Comparison of ENCODE assay signal across 18 cellular contexts in the genomic region with DNA sequence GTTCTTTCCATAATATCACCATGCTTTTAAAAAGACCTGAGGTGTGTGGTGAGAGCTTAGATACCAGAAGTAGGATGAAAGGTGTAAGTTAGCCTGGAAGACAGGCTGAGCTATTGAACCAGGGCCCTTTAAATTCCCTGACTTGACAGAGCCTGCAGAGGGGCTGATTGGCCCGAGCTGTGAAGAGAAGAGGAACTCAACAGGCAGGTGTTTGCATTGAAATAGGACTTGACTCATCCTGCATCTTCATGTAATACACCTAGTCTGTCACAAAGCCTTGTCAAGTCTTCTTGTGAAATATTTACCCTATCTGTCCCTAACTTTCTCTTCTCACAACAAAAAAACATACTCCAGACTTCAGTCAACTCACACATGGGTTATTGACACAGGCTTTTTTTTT. TPM values are rescaled to one million over a fixed set of nuclear protein-coding genes. Genes with fewer than 3 reads are reported as not detected.
"Had no signal": no experiment of that assay in that cellular context is flagged by ENCODE, and none has a peak within 500 bp of the region (broad histone marks: within the 10 kb centered on the region; RNA-seq: fewer than 3 reads in every experiment).

No MANE protein-coding gene starts in this region.

- H3K4me1 ChIP-seq: upper lobe of right lung had no signal

- H3K27me3 Mint-ChIP-seq: activated T-cell treated with anti-CD3 and anti-CD28 coated beads, Interleukin-2, amount 50 U/mL, for 24 hours had no signal

- DNase-seq: activated CD4-positive, alpha-beta T cell treated with anti-CD3 and anti-CD28 coated beads, Interleukin-2, amount 50 U/mL, for 48 hours; activated CD4-positive, CD25-positive, alpha-beta regulatory T cell treated with anti-CD3 and anti-CD28 coated beads, Interleukin-2, amount 50 U/mL, for 72 hours; activated naive CD4-positive, alpha-beta T cell treated with anti-CD3 and anti-CD28 coated beads, Interleukin-2, amount 10 ng/mL, durations not matched to agents 7 days and 5 days; activated T-cell treated with anti-CD3 and anti-CD28 coated beads, Interleukin-2, amount 50 U/mL, for 24 hours; dermis blood vessel endothelial cell; erythroblast; left ventricle myocardium superior; mesendoderm; natural killer cell; nucleus accumbens; upper lobe of right lung had no signal

- H3K4me3 Mint-ChIP-seq: activated naive CD4-positive, alpha-beta T cell treated with anti-CD3 and anti-CD28 coated beads, Interleukin-2, amount 10 ng/mL, durations not matched to agents 7 days and 5 days; activated T-cell treated with anti-CD3 and anti-CD28 coated beads, Interleukin-2, amount 50 U/mL, for 24 hours; natural killer cell; stimulated activated effector memory CD8-positive, alpha-beta T cell treated with anti-CD3 and anti-CD28 coated beads, Interleukin-12 subunit alpha, Interleukin-12 subunit beta, amount 100 ng/mL, for 72 hours had no signal

- H3K36me3 Mint-ChIP-seq: activated naive CD4-positive, alpha-beta T cell treated with anti-CD3 and anti-CD28 coated beads, Interleukin-2, amount 10 ng/mL, durations not matched to agents 7 days and 5 days; natural killer cell; stimulated activated effector memory CD8-positive, alpha-beta T cell treated with anti-CD3 and anti-CD28 coated beads, Interleukin-12 subunit alpha, Interleukin-12 subunit beta, amount 100 ng/mL, for 72 hours had no signal

- ATAC-seq: left ventricle myocardium superior; natural killer cell; stimulated activated effector memory CD8-positive, alpha-beta T cell treated with anti-CD3 and anti-CD28 coated beads, Interleukin-12 subunit alpha, Interleukin-12 subunit beta, amount 100 ng/mL, for 72 hours; upper lobe of right lung had no signal

- H3K27ac Mint-ChIP-seq: activated naive CD4-positive, alpha-beta T cell treated with anti-CD3 and anti-CD28 coated beads, Interleukin-2, amount 10 ng/mL, durations not matched to agents 7 days and 5 days; activated T-cell treated with anti-CD3 and anti-CD28 coated beads, Interleukin-2, amount 50 U/mL, for 24 hours; natural killer cell; stimulated activated effector memory CD8-positive, alpha-beta T cell treated with anti-CD3 and anti-CD28 coated beads, Interleukin-12 subunit alpha, Interleukin-12 subunit beta, amount 100 ng/mL, for 72 hours had no signal

- H3K9me3 Mint-ChIP-seq: activated naive CD4-positive, alpha-beta T cell treated with anti-CD3 and anti-CD28 coated beads, Interleukin-2, amount 10 ng/mL, durations not matched to agents 7 days and 5 days; activated T-cell treated with anti-CD3 and anti-CD28 coated beads, Interleukin-2, amount 50 U/mL, for 24 hours; natural killer cell; stimulated activated effector memory CD8-positive, alpha-beta T cell treated with anti-CD3 and anti-CD28 coated beads, Interleukin-12 subunit alpha, Interleukin-12 subunit beta, amount 100 ng/mL, for 72 hours had no signal

- H3K27ac ChIP-seq: hepatocyte, thoracic aorta, upper lobe of right lung had no signal

- H3K4me1 Mint-ChIP-seq: natural killer cell; stimulated activated effector memory CD8-positive, alpha-beta T cell treated with anti-CD3 and anti-CD28 coated beads, Interleukin-12 subunit alpha, Interleukin-12 subunit beta, amount 100 ng/mL, for 72 hours had no signal

- H3K27me3 ChIP-seq: hepatocyte had no signal

RNA-seq across cellular contexts. Expression of a gene that starts 28.5 kb away (rescaled TPM):
- total RNA-seq: astrocyte, chondrocyte, dermis blood vessel endothelial cell, glomerular endothelial cell, hepatocyte, kidney epithelial cell, left ventricle myocardium superior, upper lobe of right lung had no signal
- polyA plus RNA-seq: hepatocyte had no signal
